In genomic region chr9:133715866-133716563, GRCh38 we compare ENCODE assay signal across 7 cellular contexts. TPM values are rescaled to one million over a fixed set of nuclear protein-coding genes. Genes with fewer than 3 reads are reported as not detected.
A peak's percentile ranks its signal among the peaks of the same experiment; 100 is the strongest.
DNase-seq lines count a peak whose midpoint lies in the region; ATAC-seq and TF ChIP-seq lines count a peak whose summit lies in the region.

No MANE protein-coding gene starts in this region.

- H3K4me2 ChIP-seq in OCI-LY3 (ENCODE audit: low read length) = no peak overlapping the region

- no peak overlapping the region for H3K9ac ChIP-seq in OCI-LY3 (ENCODE audit: low read length)

- H3K9me3 ChIP-seq in OCI-LY3 (ENCODE audit: insufficient read depth, low read length) = no peaks in the 10 kb centered on the region

- H3K79me2 ChIP-seq in OCI-LY3 (ENCODE audit: low read length) = no peaks in the 10 kb centered on the region

- DNase-seq in GM13976 (ENCODE audit: low spot score) (no peak), choroid plexus epithelial cell (ENCODE audit: low read depth) (peak; percentile 60), posterior vena cava (ENCODE audit: low spot score) (peak; percentile 82), T-helper 9 cell (no peak), HT-29 (ENCODE audit: low spot score) (no peak)

- TF ChIP-seq CTCF in GM13976 (IDR thresholded peaks at IDR 0.05; ENCODE audit: borderline replicate concordance, control extremely low read depth, extremely low read depth, insufficient read depth, missing control alignments) (peak; percentile 40), OCI-LY3 (IDR thresholded peaks at IDR 0.05; ENCODE audit: low read depth, low read length) (peak; percentile 57), choroid plexus epithelial cell (conservative IDR thresholded peaks at IDR 0.05; ENCODE audit: low read depth, low read length) (peak; percentile 70)

- no peaks in the 10 kb centered on the region for H3K36me3 ChIP-seq in OCI-LY3 (replicated peaks; ENCODE audit: low read depth, low read length)

- ATAC-seq in HG02623 (IDR thresholded peaks at IDR 0.05; ENCODE audit: unreplicated experiment) = no peak

- H3K27me3 ChIP-seq in OCI-LY3 (ENCODE audit: low read depth, low read length) = no peaks in the 10 kb centered on the region

- no peak overlapping the region for H3K27ac ChIP-seq in OCI-LY3 (ENCODE audit: low read length)

- H3K4me1 ChIP-seq in OCI-LY3 (ENCODE audit: low read length) = peaks cover 4% of the 10 kb centered on the region; the same call in 1 of the 2 replicates

- no peak overlapping the region for H2AFZ ChIP-seq in OCI-LY3 (ENCODE audit: low read depth, low read length)

- no peaks in the 10 kb centered on the region for H4K20me1 ChIP-seq in OCI-LY3 (ENCODE audit: insufficient read depth, low read length)

- intact Hi-C loops in posterior vena cava (cut with DNase I) = no loop called here

- in situ Hi-C loops in GM13976 (cut with MboI; ENCODE audit: low sequenced_read_pairs, unreplicated experiment) = no loop called here

- H3K4me3 ChIP-seq in OCI-LY3 (ENCODE audit: low read length) (no peak overlapping the region), choroid plexus epithelial cell (ENCODE audit: low read depth, low read length) (no peak overlapping the region)

RNA-seq across cellular contexts. Expression of gene SARDH, which starts 22.1 kb away (rescaled TPM):
- total RNA-seq in posterior vena cava = 1 to 10 TPM in 1 of 2 donors, under 1 TPM in 1; 0.62 to 1.8 TPM
- 2.5 and 2.7 TPM in 2 replicates for total RNA-seq in HT-29 (2014; rRNA removed; shearing (Covaris generic))

Comparison
In these comparisons a context has a peak if more than half of its experiments do, and no peak if none do; other contexts are left out.
1. DNase-seq: peak in choroid plexus epithelial cell (single experiment) and posterior vena cava (single experiment); none in GM13976 (single experiment), T-helper 9 cell (single experiment) and HT-29 (single experiment).
2. Peak in every context shown above with its lines, with median percentiles within 50 percentile points of each other: CTCF ChIP-seq.